8 cellular contexts compared by ENCODE assay signal in the genomic region with DNA sequence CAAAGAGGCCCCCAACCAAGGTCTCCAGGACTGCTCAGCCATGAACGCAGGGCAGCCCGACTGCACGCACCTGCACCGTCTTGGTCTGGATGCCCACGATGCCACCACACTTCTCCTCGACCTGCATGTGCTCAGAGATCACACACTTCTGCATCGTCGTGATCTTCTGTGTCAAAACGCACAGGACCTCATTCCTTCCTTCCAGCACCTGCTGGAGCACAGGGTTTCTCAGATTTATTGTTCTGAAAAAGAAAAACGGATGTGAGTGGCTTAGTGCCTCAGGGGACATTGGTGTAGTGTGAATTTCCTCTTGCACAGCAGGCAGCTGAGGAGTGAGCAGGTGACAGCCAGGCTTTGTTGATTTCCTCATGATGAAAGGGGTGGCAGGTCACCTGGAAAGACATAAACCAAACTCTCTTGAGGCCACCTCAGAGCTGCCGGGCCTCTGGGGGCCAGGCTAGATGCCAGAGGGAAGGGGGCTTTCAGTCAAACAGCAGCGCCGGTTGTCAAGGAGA. TPM values are rescaled to one million over a fixed set of nuclear protein-coding genes. Genes with fewer than 3 reads are reported as not detected.
DNase-seq lines count a peak whose midpoint lies in the region; ATAC-seq lines count a peak whose summit lies in the region.

No MANE protein-coding gene starts in this region.

- peaks cover 20% of the 10 kb centered on the region for H3K27me3 Mint-ChIP-seq in activated naive CD8-positive, alpha-beta T cell treated with anti-CD3 and anti-CD28 coated beads, Interleukin-2, amount 50 U/mL, for 24 hours

- ATAC-seq in GM18498 (IDR thresholded peaks at IDR 0.05; ENCODE audit: unreplicated experiment) (peak; percentile 51), GM21381 (IDR thresholded peaks at IDR 0.05; ENCODE audit: unreplicated experiment) (peak; percentile 63), HG03342 (IDR thresholded peaks at IDR 0.05; ENCODE audit: unreplicated experiment) (peak; percentile 50)
- peak; percentile 21 for ATAC-seq in activated naive CD8-positive, alpha-beta T cell treated with anti-CD3 and anti-CD28 coated beads, Interleukin-2, amount 50 U/mL, for 24 hours

- DNase-seq in activated naive CD8-positive, alpha-beta T cell treated with anti-CD3 and anti-CD28 coated beads, Interleukin-2, amount 50 U/mL, for 24 hours = no peak
- no peak for DNase-seq in iPS-NIHi11 (ENCODE audit: low spot score)
- DNase-seq in T-helper 2 cell = no peak
- DNase-seq in activated CD4-positive, alpha-beta T cell treated with anti-CD3 and anti-CD28 coated beads for 1 hour = no peak
- no peak for DNase-seq in mesenteric fat pad (ENCODE audit: low spot score)

- peaks cover 9% of the 10 kb centered on the region for H3K4me1 Mint-ChIP-seq in activated naive CD8-positive, alpha-beta T cell treated with anti-CD3 and anti-CD28 coated beads, Interleukin-2, amount 50 U/mL, for 24 hours

- no peaks in the 10 kb centered on the region for H3K9me3 Mint-ChIP-seq in activated naive CD8-positive, alpha-beta T cell treated with anti-CD3 and anti-CD28 coated beads, Interleukin-2, amount 50 U/mL, for 24 hours

- H3K36me3 Mint-ChIP-seq in activated naive CD8-positive, alpha-beta T cell treated with anti-CD3 and anti-CD28 coated beads, Interleukin-2, amount 50 U/mL, for 24 hours (ENCODE audit: low read depth) = no peaks in the 10 kb centered on the region

- H3K4me3 Mint-ChIP-seq in activated naive CD8-positive, alpha-beta T cell treated with anti-CD3 and anti-CD28 coated beads, Interleukin-2, amount 50 U/mL, for 24 hours = no peak overlapping the region

- H3K27ac Mint-ChIP-seq in activated naive CD8-positive, alpha-beta T cell treated with anti-CD3 and anti-CD28 coated beads, Interleukin-2, amount 50 U/mL, for 24 hours = no peak overlapping the region

RNA-seq across cellular contexts. Expression of gene GSDME, which starts 38.2 kb away (rescaled TPM):
- total RNA-seq in mesenteric fat pad = 12.9 TPM
